Comparison of ENCODE assay signal across 19 cellular contexts in genomic region chr11:123438191-123438627, GRCh38. TPM values are rescaled to one million over a fixed set of nuclear protein-coding genes. Genes with fewer than 3 reads are reported as not detected.
DNase-seq lines count a peak whose midpoint lies in the region; ATAC-seq, FAIRE-seq and TF ChIP-seq lines count a peak whose summit lies in the region.
"Had no signal": no experiment of that assay in that cellular context is flagged by ENCODE, and none has a peak within 500 bp of the region (broad histone marks: within the 10 kb centered on the region; RNA-seq: fewer than 3 reads in every experiment).

No MANE protein-coding gene starts in this region.

- H3K4me2 ChIP-seq in GM23338, result 0 out of 2 replicates have a peak overlapping the region, but pooled peaks have one; percentile 32

- H3K27ac ChIP-seq in GM23338 (ENCODE audit: low read depth), result no peak overlapping the region
- H3K27ac ChIP-seq: body of pancreas, C4-2B, stomach had no signal

- peaks cover 7% of the 10 kb centered on the region; the same call in 2 of the 3 replicates for H3K9me3 Mint-ChIP-seq in GM23338
- H3K9me3 Mint-ChIP-seq in activated CD4-positive, alpha-beta memory T cell treated with anti-CD3 and anti-CD28 coated beads for 36 hours, result peaks cover 2% of the 10 kb centered on the region

- peaks cover 30% of the 10 kb centered on the region for H3K79me2 ChIP-seq in GM23338 (replicated peaks; ENCODE audit: insufficient read depth)

- H3K27me3 ChIP-seq in GM23338 (ENCODE audit: insufficient read depth), result no peaks in the 10 kb centered on the region
- no peaks in the 10 kb centered on the region for H3K27me3 ChIP-seq in MG63
- H3K27me3 ChIP-seq: body of pancreas had no signal

- H3K27me3 Mint-ChIP-seq in GM23338 (ENCODE audit: insufficient read depth, low read depth, poor library complexity), result peaks cover 11% of the 10 kb centered on the region
- H3K27me3 Mint-ChIP-seq in activated CD4-positive, alpha-beta memory T cell treated with anti-CD3 and anti-CD28 coated beads for 36 hours, result no peaks in the 10 kb centered on the region

- H3K4me3 ChIP-seq in GM23338 (no peak overlapping the region), MG63 (no peak overlapping the region)
- H3K4me3 ChIP-seq: body of pancreas, stomach had no signal

- H3F3A ChIP-seq in GM23338 (replicated peaks; ENCODE audit: low read depth), result no peaks in the 10 kb centered on the region

- H3K4me1 Mint-ChIP-seq in GM23338, result peaks cover 29% of the 10 kb centered on the region
- peaks cover 75% of the 10 kb centered on the region for H3K4me1 Mint-ChIP-seq in activated CD4-positive, alpha-beta memory T cell treated with anti-CD3 and anti-CD28 coated beads for 36 hours (ENCODE audit: low read depth)

- DNase-seq in AG20443 (ENCODE audit: low spot score) (peak; percentile 32), GM23338 (ENCODE audit: low spot score) (peak; percentile 26), iPS-NIHi7 (ENCODE audit: extremely low spot score) (peak; percentile 45), H54 (ENCODE audit: insufficient read length, low spot score) (no peak), NOMO-1 (lab: John Stamatoyannopoulos, UW; ENCODE audit: unreplicated experiment in 2 of 2) (no peak), MG63 (no peak), hypothalamus (lab: John Stamatoyannopoulos, UW) (no peak)
- no peak for DNase-seq in activated CD4-positive, alpha-beta memory T cell treated with anti-CD3 and anti-CD28 coated beads for 36 hours
- DNase-seq: body of pancreas; effector memory CD4-positive, alpha-beta T cell; GDM1; MV-4-11; RPMI8226; stimulated activated CD4-positive, alpha-beta T cell treated with anti-CD3 and anti-CD28 coated beads, Interleukin-4, amount 100 ng/mL, for 4 hours; stomach had no signal

- peaks cover 47% of the 10 kb centered on the region for H3K36me3 Mint-ChIP-seq in GM23338 (ENCODE audit: low read depth)
- peaks cover 35% of the 10 kb centered on the region for H3K36me3 Mint-ChIP-seq in activated CD4-positive, alpha-beta memory T cell treated with anti-CD3 and anti-CD28 coated beads for 36 hours

- intact Hi-C loops in activated CD4-positive, alpha-beta memory T cell treated with anti-CD3 and anti-CD28 coated beads for 36 hours (cut with micrococcal nuclease), result no loop called here

- CTCF ChIA-PET in activated CD4-positive, alpha-beta memory T cell treated with anti-CD3 and anti-CD28 coated beads for 36 hours (lab: Charles Lee), result interaction anchor here (1.0 to 2.3 kb wide), 10 partner anchors 9 to 177 kb away, joined by 3 to 9 read pairs (median 4); no protein-coding TSS in a partner anchor

- H3K36me3 ChIP-seq in GM23338 (ENCODE audit: insufficient read depth), result no peaks in the 10 kb centered on the region
- H3K36me3 ChIP-seq in MG63, result no peaks in the 10 kb centered on the region
- H3K36me3 ChIP-seq: stomach had no signal

- no peaks in the 10 kb centered on the region for H3K9me2 ChIP-seq in GM23338 (ENCODE audit: insufficient read depth)

- H2AFZ ChIP-seq in GM23338, result no peak overlapping the region

- no peaks in the 10 kb centered on the region; the same call in 1 of the 2 replicates for H4K20me1 ChIP-seq in GM23338 (replicated peaks; ENCODE audit: insufficient read depth)

- no peak overlapping the region for H3K4me3 Mint-ChIP-seq in GM23338
- no peak overlapping the region for H3K4me3 Mint-ChIP-seq in activated CD4-positive, alpha-beta memory T cell treated with anti-CD3 and anti-CD28 coated beads for 36 hours

- POLR2A ChIA-PET in activated CD4-positive, alpha-beta memory T cell treated with anti-CD3 and anti-CD28 coated beads for 36 hours (lab: Charles Lee), result interaction anchor here (1.1 to 2.1 kb wide), 5 partner anchors 10 to 56 kb away, joined by 3 to 7 read pairs (median 4); no protein-coding TSS in a partner anchor

- peaks cover 23% of the 10 kb centered on the region for H3K4me1 ChIP-seq in GM23338 (ENCODE audit: insufficient read depth)
- H3K4me1 ChIP-seq: body of pancreas, stomach had no signal

- TF ChIP-seq POLR2A in H54 (IDR thresholded peaks at IDR 0.05; ENCODE audit: low read depth, low read length), result no peak

- H3K9me3 ChIP-seq in MG63, result no peaks in the 10 kb centered on the region
- H3K9me3 ChIP-seq: body of pancreas, stomach had no signal

- ATAC-seq in GM23338, result peak; percentile 56
- ATAC-seq: body of pancreas had no signal

- H3K27ac Mint-ChIP-seq in GM23338, result no peak overlapping the region
- H3K27ac Mint-ChIP-seq in activated CD4-positive, alpha-beta memory T cell treated with anti-CD3 and anti-CD28 coated beads for 36 hours, result peak overlapping the region; percentile 16

- no peak for TF ChIP-seq CTCF in GM23338 (conservative IDR thresholded peaks at IDR 0.05; ENCODE audit: low read depth in 2 of 2)

- no peak for FAIRE-seq in H54 (lab: Jason Lieb, UNC)
- FAIRE-seq: frontal cortex, keratinocyte, TTC549 had no signal

TF ChIP-seq in GM23338, 12 proteins besides CTCF, POLR2A, EP300 and RAD21 (continues in another document):
- TF ChIP-seq REST (IDR thresholded peaks at IDR 0.05; ENCODE audit: unreplicated experiment) (no peak), CREB1 (CRISPR knock-in tag; IDR thresholded peaks at IDR 0.05; ENCODE audit: low read depth) (no peak), NANOG (IDR thresholded peaks at IDR 0.05; ENCODE audit: borderline replicate concordance) (no peak), EZH2phosphoT487 (IDR thresholded peaks at IDR 0.05; ENCODE audit: unreplicated experiment) (no peak), ZNF331 (CRISPR knock-in tag; IDR thresholded peaks at IDR 0.05; ENCODE audit: low read depth) (no peak), JUNB (IDR thresholded peaks at IDR 0.05; ENCODE audit: unreplicated experiment) (no peak), ZNF114 (CRISPR knock-in tag; IDR thresholded peaks at IDR 0.05) (no peak)

RNA-seq across cellular contexts. Expression of gene GRAMD1B, which starts 8.1 kb away (rescaled TPM):
- 20.0 and 24.3 TPM in 2 replicates for total RNA-seq in GM23338 (2014; rRNA removed; shearing (Covaris generic))
- polyA plus RNA-seq in GM23338 (2016; fragmentation: Nextera tagmentation; extraction: Ambion mirVana), result 3.7 and 4.6 TPM in 2 replicates
- 10 to 100 TPM; 36.8 to 39.0 TPM for total RNA-seq in activated CD4-positive, alpha-beta memory T cell treated with anti-CD3 and anti-CD28 coated beads for 36 hours
- not detected in 2 replicates for total RNA-seq in MG63 (2014; rRNA removed; shearing (Covaris generic); ENCODE audit: low replicate concordance)

Comparison
In these comparisons a context has a peak if more than half of its experiments do, and no peak if none do; other contexts are left out.
1. DNase-seq: peak in AG20443 (single experiment), GM23338 (single experiment) and iPS-NIHi7 (single experiment); none in activated CD4-positive, alpha-beta memory T cell treated with anti-CD3 and anti-CD28 coated beads for 36 hours (single experiment), H54 (single experiment), NOMO-1 (0 of 2), MG63 (single experiment) and hypothalamus (0 of 51).
2. RNA of gene GRAMD1B, which starts 8.1 kb away (total RNA-seq): 36.8 to 39.0 TPM in activated CD4-positive, alpha-beta memory T cell treated with anti-CD3 and anti-CD28 coated beads for 36 hours and 20.0 to 24.3 TPM in GM23338; not detected in MG63; every median in the first group is over 10 times any median in the second.